ENCODE assay signal across 11 cellular contexts in the genomic region with DNA sequence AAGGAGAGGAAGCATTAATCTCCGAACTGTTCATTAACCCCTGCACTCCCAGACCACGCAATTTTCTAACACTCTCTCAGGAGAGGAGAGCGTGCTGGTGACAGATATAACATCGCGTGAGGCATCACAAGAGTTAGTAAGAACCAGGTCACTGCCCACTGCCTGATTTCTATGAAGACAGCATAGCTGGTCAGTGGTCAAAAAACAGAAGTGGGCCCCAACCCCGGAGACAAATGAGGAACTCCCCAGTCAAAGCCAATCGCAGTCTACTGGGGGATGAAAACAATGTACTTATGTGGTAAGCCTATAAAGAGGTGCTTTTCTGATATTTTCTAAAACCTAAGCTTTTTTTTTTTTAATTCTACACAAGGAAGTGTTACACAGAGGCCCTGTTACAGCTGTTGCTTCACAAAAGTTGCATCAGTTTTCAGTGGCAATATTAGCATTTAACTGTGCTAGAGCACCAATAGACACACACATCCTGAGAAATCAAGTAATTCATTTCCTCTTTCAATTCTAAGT.
DNase-seq lines count a peak whose midpoint lies in the region; ATAC-seq and TF ChIP-seq lines count a peak whose summit lies in the region.
"Had no signal": no experiment of that assay in that cellular context is flagged by ENCODE, and none has a peak within 500 bp of the region (broad histone marks: within the 10 kb centered on the region; RNA-seq: fewer than 3 reads in every experiment).

No MANE protein-coding gene starts in this region.

- CTCF ChIA-PET in activated naive CD4-positive, alpha-beta T cell treated with anti-CD3 and anti-CD28 coated beads, Interleukin-2, amount 10 ng/mL, durations not matched to agents 7 days and 5 days (lab: Charles Lee), result interaction anchor here (0.6 to 2.3 kb wide), 6 partner anchors 114 to 354 kb away, joined by 3 to 7 read pairs (median 4); no protein-coding TSS in a partner anchor

- peaks cover 87% of the 10 kb centered on the region for H3K4me1 Mint-ChIP-seq in activated naive CD4-positive, alpha-beta T cell treated with anti-CD3 and anti-CD28 coated beads, Interleukin-2, amount 10 ng/mL, durations not matched to agents 7 days and 5 days
- peaks cover 43% of the 10 kb centered on the region for H3K4me1 Mint-ChIP-seq in T-helper 17 cell

- H3K27ac ChIP-seq in upper lobe of right lung, result no peak overlapping the region
- H3K27ac ChIP-seq: parathyroid adenoma had no signal

- no peaks in the 10 kb centered on the region for H3K27me3 Mint-ChIP-seq in activated naive CD4-positive, alpha-beta T cell treated with anti-CD3 and anti-CD28 coated beads, Interleukin-2, amount 10 ng/mL, durations not matched to agents 7 days and 5 days
- H3K27me3 Mint-ChIP-seq in T-helper 17 cell, result no peaks in the 10 kb centered on the region

- no peak for DNase-seq in activated naive CD4-positive, alpha-beta T cell treated with anti-CD3 and anti-CD28 coated beads, Interleukin-2, amount 10 ng/mL, durations not matched to agents 7 days and 5 days
- DNase-seq in activated naive CD4-positive, alpha-beta T cell (lab: John Stamatoyannopoulos, UW), result no peak
- DNase-seq in T-helper 17 cell (no peak), left ventricle myocardium superior (no peak), upper lobe of right lung (no peak), ACHN (no peak), NCI-H510A treated with DMSO at 0.1 percent for 48 hours (lab: John Stamatoyannopoulos, UW) (no peak), RPMI8226 (no peak)
- DNase-seq: activated effector memory CD4-positive, alpha-beta T cell treated with anti-CD3 and anti-CD28 coated beads, Interleukin-2, amount 50 U/mL, for 16 hours had no signal

- no peaks in the 10 kb centered on the region for H3K27me3 ChIP-seq in upper lobe of right lung

- intact Hi-C loops in left ventricle myocardium superior (cut with micrococcal nuclease), result no loop called here
- intact Hi-C loops in upper lobe of right lung (cut with DNase I), result no loop called here

- H3K4me1 ChIP-seq in upper lobe of right lung, result peaks cover 32% of the 10 kb centered on the region
- H3K4me1 ChIP-seq: parathyroid adenoma had no signal

- H3K27ac Mint-ChIP-seq in activated naive CD4-positive, alpha-beta T cell treated with anti-CD3 and anti-CD28 coated beads, Interleukin-2, amount 10 ng/mL, durations not matched to agents 7 days and 5 days, result peak overlapping the region; percentile 58
- peak overlapping the region; percentile 85 for H3K27ac Mint-ChIP-seq in T-helper 17 cell

- no peaks in the 10 kb centered on the region for H3K36me3 Mint-ChIP-seq in activated naive CD4-positive, alpha-beta T cell treated with anti-CD3 and anti-CD28 coated beads, Interleukin-2, amount 10 ng/mL, durations not matched to agents 7 days and 5 days
- H3K36me3 Mint-ChIP-seq in T-helper 17 cell (ENCODE audit: low read depth), result no peaks in the 10 kb centered on the region

- no peaks in the 10 kb centered on the region for H3K36me3 ChIP-seq in upper lobe of right lung

- H3K9me3 Mint-ChIP-seq in activated naive CD4-positive, alpha-beta T cell treated with anti-CD3 and anti-CD28 coated beads, Interleukin-2, amount 10 ng/mL, durations not matched to agents 7 days and 5 days, result no peaks in the 10 kb centered on the region

- TF ChIP-seq CTCF in upper lobe of right lung (IDR thresholded peaks at IDR 0.05), result no peak

- no peak overlapping the region for H3K4me3 Mint-ChIP-seq in activated naive CD4-positive, alpha-beta T cell treated with anti-CD3 and anti-CD28 coated beads, Interleukin-2, amount 10 ng/mL, durations not matched to agents 7 days and 5 days
- H3K4me3 Mint-ChIP-seq in T-helper 17 cell, result no peak overlapping the region

- no peak overlapping the region for H3K4me3 ChIP-seq in upper lobe of right lung
- H3K4me3 ChIP-seq: PC-9 had no signal

- H3K9me3 ChIP-seq in T-helper 17 cell (ENCODE audit: control insufficient read depth, low read length, poor library complexity, severe bottlenecking), result no peaks in the 10 kb centered on the region
- H3K9me3 ChIP-seq in upper lobe of right lung, result no peaks in the 10 kb centered on the region

- in situ Hi-C loops in ACHN (cut with HindIII; ENCODE audit: low pct_ligation_motif_present, low pct_unique_long_range_greater_than_20kb, low sequenced_read_pairs), result loop anchor here (25.0 kb wide), 1 partner anchor 104 kb away; no protein-coding TSS in a partner anchor

- ATAC-seq in T-helper 17 cell (no peak), left ventricle myocardium superior (peak; percentile 44), upper lobe of right lung (peak; percentile 91)
